8 cellular contexts compared by ENCODE assay signal in genomic region chr11:46238967-46239800, GRCh38. TPM values are rescaled to one million over a fixed set of nuclear protein-coding genes. Genes with fewer than 3 reads are reported as not detected.
DNase-seq lines count a peak whose midpoint lies in the region; ATAC-seq and TF ChIP-seq lines count a peak whose summit lies in the region.

No MANE protein-coding gene starts in this region.

- H3K36me3 Mint-ChIP-seq in activated CD8-positive, alpha-beta T cell treated with anti-CD3 and anti-CD28 coated beads, Interleukin-2, amount 10 ng/mL, durations not matched to agents 7 days and 5 days (ENCODE audit: low read depth): no peaks in the 10 kb centered on the region

- H3K4me1 Mint-ChIP-seq in activated CD8-positive, alpha-beta T cell treated with anti-CD3 and anti-CD28 coated beads, Interleukin-2, amount 10 ng/mL, durations not matched to agents 7 days and 5 days (ENCODE audit: low read depth): peaks cover 46% of the 10 kb centered on the region

- peaks cover 34% of the 10 kb centered on the region for H3K27me3 Mint-ChIP-seq in activated CD8-positive, alpha-beta T cell treated with anti-CD3 and anti-CD28 coated beads, Interleukin-2, amount 10 ng/mL, durations not matched to agents 7 days and 5 days (ENCODE audit: low read depth)

- H3K4me3 Mint-ChIP-seq in activated CD8-positive, alpha-beta T cell treated with anti-CD3 and anti-CD28 coated beads, Interleukin-2, amount 10 ng/mL, durations not matched to agents 7 days and 5 days: peak overlapping the region; percentile 65

- H3K27ac Mint-ChIP-seq in activated CD8-positive, alpha-beta T cell treated with anti-CD3 and anti-CD28 coated beads, Interleukin-2, amount 10 ng/mL, durations not matched to agents 7 days and 5 days: no peak overlapping the region

- DNase-seq in AG09319 (ENCODE audit: extremely low read depth, low read depth) (peak; percentile 68), NCI-H82 (lab: John Stamatoyannopoulos, UW) (peak; percentile 78), medulla oblongata (ENCODE audit: extremely low spot score) (peak; percentile 80)
- peak; percentile 85 for DNase-seq in activated CD8-positive, alpha-beta T cell treated with anti-CD3 and anti-CD28 coated beads, Interleukin-2, amount 10 ng/mL, durations not matched to agents 7 days and 5 days
- DNase-seq in effector CD4-positive, alpha-beta T cell: peak; percentile 69
- peak; percentile 61 to 68 (median 64) for DNase-seq in stimulated activated CD4-positive, alpha-beta T cell treated with anti-CD3 and anti-CD28 coated beads, TNF-alpha, amount 100 ng/mL, for 4 hours (ENCODE audit: low read depth in 3 of 3)

- peak; percentile 77 for TF ChIP-seq CTCF in AG09319 (IDR thresholded peaks at IDR 0.05; ENCODE audit: low read depth, low read length)

- H3K9me3 Mint-ChIP-seq in activated CD8-positive, alpha-beta T cell treated with anti-CD3 and anti-CD28 coated beads, Interleukin-2, amount 10 ng/mL, durations not matched to agents 7 days and 5 days (ENCODE audit: insufficient read depth): peaks cover 3% of the 10 kb centered on the region

- CTCF ChIA-PET in activated CD8-positive, alpha-beta T cell treated with anti-CD3 and anti-CD28 coated beads, Interleukin-2, amount 10 ng/mL, durations not matched to agents 7 days and 5 days (lab: Charles Lee): interaction anchor here (0.5 to 9.4 kb wide), 49 partner anchors 11 to 392 kb away, joined by 3 to 366 read pairs (median 4); partner anchors contain the start of genes CREB3L1, DGKZ and PEX16

- ATAC-seq in GM18909 (IDR thresholded peaks at IDR 0.05; ENCODE audit: poor library complexity, unreplicated experiment): peak; percentile 72
- peak; percentile 74 for ATAC-seq in HG03432 (IDR thresholded peaks at IDR 0.05; ENCODE audit: unreplicated experiment)
- peak; percentile 82 for ATAC-seq in activated CD8-positive, alpha-beta T cell treated with anti-CD3 and anti-CD28 coated beads, Interleukin-2, amount 10 ng/mL, durations not matched to agents 7 days and 5 days

- POLR2A ChIA-PET in activated CD8-positive, alpha-beta T cell treated with anti-CD3 and anti-CD28 coated beads, Interleukin-2, amount 10 ng/mL, durations not matched to agents 7 days and 5 days (lab: Charles Lee): interaction anchor here (0.7 kb wide), 1 partner anchor 79 kb away, joined by 4 read pairs; no protein-coding TSS in a partner anchor

RNA-seq across cellular contexts. Expression of gene CREB3L1, which starts 38.3 kb away (rescaled TPM):
- not detected for total RNA-seq in activated CD8-positive, alpha-beta T cell treated with anti-CD3 and anti-CD28 coated beads, Interleukin-2, amount 10 ng/mL, durations not matched to agents 7 days and 5 days

Comparison
In these comparisons a context has a peak if more than half of its experiments do, and no peak if none do; other contexts are left out.
1. Peak in every context shown above with its lines: DNase-seq and ATAC-seq.